In the genomic region with DNA sequence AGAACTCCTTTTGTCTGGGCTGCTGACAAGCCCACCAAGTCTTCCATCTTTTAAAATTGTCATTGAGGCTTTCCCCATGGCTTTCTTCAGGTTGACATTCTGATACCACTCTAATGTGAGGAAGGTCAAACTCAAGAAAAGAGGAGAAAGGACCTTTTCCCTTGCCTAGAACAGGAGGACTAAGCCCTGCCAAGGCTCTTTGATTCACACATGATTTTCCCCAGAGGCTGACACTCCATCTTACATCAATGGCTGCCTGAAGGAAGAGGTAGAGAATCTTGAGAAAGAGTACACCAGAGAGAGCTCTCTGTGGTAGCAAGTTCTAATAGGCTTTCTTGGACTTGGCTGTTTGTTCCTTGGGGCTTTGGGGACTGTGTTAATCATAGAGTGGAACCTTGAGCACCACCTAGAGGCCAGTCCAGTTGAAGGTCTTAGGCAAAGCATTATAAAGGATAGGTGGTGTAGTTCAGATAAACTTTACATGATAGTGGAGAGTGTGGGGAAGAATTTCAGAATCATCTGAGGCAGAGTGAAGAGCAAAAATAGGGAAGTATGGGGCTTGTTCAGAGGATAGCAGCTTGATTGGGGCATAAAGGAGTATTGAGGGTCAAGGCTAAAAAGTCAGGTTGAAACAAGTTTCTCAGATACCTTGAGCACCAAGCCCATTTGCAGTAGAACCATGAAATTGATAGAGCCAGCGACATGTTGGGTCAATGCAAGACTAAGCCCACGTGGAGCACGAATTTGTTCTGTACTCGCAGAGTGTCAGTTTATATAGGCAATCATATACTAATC, we compare ENCODE assay signal across 8 cellular contexts. TPM values are rescaled to one million over a fixed set of nuclear protein-coding genes. Genes with fewer than 3 reads are reported as not detected.
DNase-seq lines count a peak whose midpoint lies in the region; ATAC-seq and TF ChIP-seq lines count a peak whose summit lies in the region.

No MANE protein-coding gene starts in this region.

- DNase-seq in Daoy (ENCODE audit: low read depth): peak; percentile 52
- peak; percentile 88 to 96 for DNase-seq in Kasumi-1 (lab: John Stamatoyannopoulos, UW)
- DNase-seq in SW480 (ENCODE audit: low spot score): peak; percentile 70
- DNase-seq in amniotic epithelial cell (ENCODE audit: low read depth): peak; percentile 67
- peak; percentile 83 for DNase-seq in hepatocyte (ENCODE audit: low spot score)
- DNase-seq in stimulated activated CD4-positive, alpha-beta T cell treated with anti-CD3 and anti-CD28 coated beads, Interleukin-12 subunit alpha, Interleukin-12 subunit beta, amount 100 ng/mL, for 4 hours: peak; percentile 54

- H3K4me1 ChIP-seq in hepatocyte (ENCODE audit: insufficient read depth): no peaks in the 10 kb centered on the region

- H3K9me2 ChIP-seq in hepatocyte (replicated peaks; ENCODE audit: insufficient read depth): no peaks in the 10 kb centered on the region

- no peaks in the 10 kb centered on the region for H3K27me3 ChIP-seq in hepatocyte

- H4K20me1 ChIP-seq in hepatocyte (ENCODE audit: insufficient read depth, poor library complexity, severe bottlenecking): no peaks in the 10 kb centered on the region

- H2AFZ ChIP-seq in hepatocyte: no peak overlapping the region

- H3K9me3 ChIP-seq in hepatocyte (ENCODE audit: low read depth): no peaks in the 10 kb centered on the region

- ATAC-seq in GM21515 (IDR thresholded peaks at IDR 0.05; ENCODE audit: unreplicated experiment) (peak; percentile 88), GM21576 (IDR thresholded peaks at IDR 0.05; ENCODE audit: unreplicated experiment) (no peak)

- H3K27ac ChIP-seq in hepatocyte: no peak overlapping the region

- H3K79me2 ChIP-seq in hepatocyte: no peaks in the 10 kb centered on the region

- H3K4me2 ChIP-seq in hepatocyte: no peak overlapping the region

- no peaks in the 10 kb centered on the region for H3K36me3 ChIP-seq in hepatocyte (replicated peaks; ENCODE audit: insufficient read depth, low read depth)

- H3K4me3 ChIP-seq in hepatocyte: no peak overlapping the region

- TF ChIP-seq CTCF in hepatocyte (IDR thresholded peaks at IDR 0.05; ENCODE audit: poor library complexity): peak; percentile 75

- 82% methylated on average over 4 of the region's 4 CpGs for WGBS in hepatocyte (ENCODE audit: low lambda C conversion rate, missing lambda C conversion rate)

RNA-seq across cellular contexts. Expression of a gene that starts 36.7 kb away (rescaled TPM):
- total RNA-seq in Daoy (2014; rRNA removed; shearing (Covaris generic)): 31.8 and 57.5 TPM in 2 replicates
- total RNA-seq in hepatocyte: 80.3 and 85.0 TPM in 2 replicates
- polyA plus RNA-seq in hepatocyte: 61.3 and 63.8 TPM in 2 replicates
